ENCODE assay signal across 26 cellular contexts in the genomic region with DNA sequence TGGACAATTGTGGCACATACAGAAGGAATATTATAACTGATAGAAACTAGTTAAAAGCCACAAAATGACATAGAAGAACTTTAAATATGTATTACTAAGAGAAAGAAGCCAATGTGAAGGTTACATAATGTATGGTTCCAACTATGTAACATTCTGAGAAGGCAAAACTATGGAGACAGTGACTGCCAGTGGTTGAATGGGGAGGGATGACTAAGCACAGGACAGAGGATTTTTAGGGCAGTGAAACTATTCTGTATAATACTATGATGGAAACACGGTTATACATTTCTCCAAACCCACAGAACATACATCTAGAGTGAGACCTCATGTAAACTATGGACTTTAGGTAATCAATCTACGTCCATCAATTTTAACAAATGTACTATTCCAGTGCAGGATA. TPM values are rescaled to one million over a fixed set of nuclear protein-coding genes. Genes with fewer than 3 reads are reported as not detected.
DNase-seq lines count a peak whose midpoint lies in the region; ATAC-seq, FAIRE-seq and TF ChIP-seq lines count a peak whose summit lies in the region.
"Had no signal": no experiment of that assay in that cellular context is flagged by ENCODE, and none has a peak within 500 bp of the region (broad histone marks: within the 10 kb centered on the region; RNA-seq: fewer than 3 reads in every experiment).

No MANE protein-coding gene starts in this region.

- CTCF ChIA-PET in A549 (lab: Yijun Ruan, JAX): no interaction called here

- TF ChIP-seq RAD21 in A549 (conservative IDR thresholded peaks at IDR 0.05 in 1 of 2, IDR thresholded peaks at IDR 0.05 in 1 of 2): no peak

- 98% methylated on average over 2 of the region's 2 CpGs for WGBS in A549 (ENCODE audit: missing lambda C conversion rate)

- no peak for TF ChIP-seq CTCF in A549 (IDR thresholded peaks at IDR 0.05)
- TF ChIP-seq CTCF in fibroblast of pulmonary artery (IDR thresholded peaks at IDR 0.05; ENCODE audit: low read length, missing control alignments): no peak

- no peaks in the 10 kb centered on the region for H3K27me3 Mint-ChIP-seq in T-helper 17 cell
- H3K27me3 Mint-ChIP-seq: activated CD4-positive, alpha-beta memory T cell treated with anti-CD3 and anti-CD28 coated beads, Interleukin-2, amount 10 ng/mL, durations not matched to agents 7 days and 5 days had no signal

- no peak for TF ChIP-seq POLR2A in A549 (IDR thresholded peaks at IDR 0.05; ENCODE audit: low read length)

- H3K9me3 ChIP-seq in A549 (no peaks in the 10 kb centered on the region), T-helper 17 cell (ENCODE audit: control insufficient read depth, low read length, poor library complexity, severe bottlenecking) (no peaks in the 10 kb centered on the region)
- H3K9me3 ChIP-seq: esophagus muscularis mucosa, heart left ventricle, mucosa of descending colon, neutrophil, testis had no signal

- ATAC-seq in A549 (peak; percentile 30 to 34; a peak in 1 of 6 replicates), T-helper 17 cell (no peak), HG02678 (IDR thresholded peaks at IDR 0.05; ENCODE audit: unreplicated experiment) (no peak), GM18517 (IDR thresholded peaks at IDR 0.05; ENCODE audit: unreplicated experiment) (no peak)
- ATAC-seq: heart left ventricle, left ventricle myocardium superior, mucosa of descending colon had no signal

- H3K4me1 Mint-ChIP-seq in T-helper 17 cell: peaks cover 27% of the 10 kb centered on the region

- no peak overlapping the region for H3K27ac ChIP-seq in A549
- H3K27ac ChIP-seq: esophagus muscularis mucosa, heart left ventricle, neutrophil, testis, WERI-Rb-1 had no signal

- H3K4me3 ChIP-seq in A549 (no peak overlapping the region), fibroblast of pulmonary artery (replicated peaks; ENCODE audit: low read depth, low read length) (no peak overlapping the region)
- H3K4me3 ChIP-seq: esophagus muscularis mucosa, heart left ventricle, mucosa of descending colon, testis had no signal

- no peak for TF ChIP-seq EP300 in A549 (IDR thresholded peaks at IDR 0.05)

- H3K27ac Mint-ChIP-seq in T-helper 17 cell: peak overlapping the region; percentile 53
- H3K27ac Mint-ChIP-seq: activated CD4-positive, alpha-beta memory T cell treated with anti-CD3 and anti-CD28 coated beads, Interleukin-2, amount 10 ng/mL, durations not matched to agents 7 days and 5 days had no signal

- no peak for FAIRE-seq in A549 (lab: Jason Lieb, UNC)
- FAIRE-seq: HTR-8/SVneo had no signal

- no peak overlapping the region for H3K4me2 ChIP-seq in A549

- POLR2A ChIA-PET in A549 (lab: Yijun Ruan, JAX): no interaction called here

- H3K4me3 Mint-ChIP-seq in T-helper 17 cell: no peak overlapping the region
- H3K4me3 Mint-ChIP-seq: activated CD4-positive, alpha-beta memory T cell treated with anti-CD3 and anti-CD28 coated beads, Interleukin-2, amount 10 ng/mL, durations not matched to agents 7 days and 5 days had no signal

- peaks cover 16% of the 10 kb centered on the region for H3K36me3 Mint-ChIP-seq in T-helper 17 cell (ENCODE audit: low read depth)

- H3K4me1 ChIP-seq in A549: peaks cover 13% of the 10 kb centered on the region; the same call in 1 of the 3 replicates
- H3K4me1 ChIP-seq: testis had no signal

- DNase-seq in A549 (ENCODE audit: low read depth in 1 of 2, low spot score in 1 of 2) (no peak), EL (peak; percentile 28), T-helper 17 cell (no peak), fibroblast of pulmonary artery (ENCODE audit: low read depth) (peak; percentile 10), GM19240 (ENCODE audit: insufficient read length, low spot score) (no peak), DMS 273 (lab: John Stamatoyannopoulos, UW; ENCODE audit: unreplicated experiment) (no peak)
- DNase-seq: activated CD4-positive, alpha-beta memory T cell treated with anti-CD3 and anti-CD28 coated beads, Interleukin-2, amount 10 ng/mL, durations not matched to agents 7 days and 5 days; AML-193; amygdala; central memory CD4-positive, alpha-beta T cell; DND-41; effector CD4-positive, alpha-beta T cell; heart left ventricle; Kasumi-1; left ventricle myocardium superior; mucosa of descending colon; NCI-H524 treated with DMSO at 0.1 percent for 48 hours; SHP77 treated with DMSO at 0.1 percent for 48 hours; stimulated activated CD4-positive, alpha-beta T cell treated with anti-CD3 and anti-CD28 coated beads, Interleukin-12 subunit alpha, Interleukin-12 subunit beta, amount 100 ng/mL, for 4 hours; testis; WERI-Rb-1 had no signal

TF ChIP-seq in A549, 52 proteins besides CTCF, POLR2A, EP300 and RAD21:
- no peak for TF ChIP-seq PHF8 (IDR thresholded peaks at IDR 0.05; ENCODE audit: borderline replicate concordance, low read depth)
- TF ChIP-seq HOXB5 (CRISPR knock-in tag; IDR thresholded peaks at IDR 0.05): no peak
- no peak for TF ChIP-seq SMC3 (IDR thresholded peaks at IDR 0.05)
- no peak for TF ChIP-seq RARB (CRISPR knock-in tag; IDR thresholded peaks at IDR 0.05)
- no peak for TF ChIP-seq ESRRA (IDR thresholded peaks at IDR 0.05; ENCODE audit: borderline replicate concordance, low read length)
- no peak for TF ChIP-seq HOXA7 (CRISPR knock-in tag; IDR thresholded peaks at IDR 0.05)
- no peak for TF ChIP-seq POLR2AphosphoS2 (conservative IDR thresholded peaks at IDR 0.05; ENCODE audit: low read length)
- TF ChIP-seq FOXS1 (CRISPR knock-in tag; IDR thresholded peaks at IDR 0.05): no peak
- no peak for TF ChIP-seq HOXB13 (CRISPR knock-in tag; IDR thresholded peaks at IDR 0.05; ENCODE audit: low read depth)
- TF ChIP-seq, protein P1, sequence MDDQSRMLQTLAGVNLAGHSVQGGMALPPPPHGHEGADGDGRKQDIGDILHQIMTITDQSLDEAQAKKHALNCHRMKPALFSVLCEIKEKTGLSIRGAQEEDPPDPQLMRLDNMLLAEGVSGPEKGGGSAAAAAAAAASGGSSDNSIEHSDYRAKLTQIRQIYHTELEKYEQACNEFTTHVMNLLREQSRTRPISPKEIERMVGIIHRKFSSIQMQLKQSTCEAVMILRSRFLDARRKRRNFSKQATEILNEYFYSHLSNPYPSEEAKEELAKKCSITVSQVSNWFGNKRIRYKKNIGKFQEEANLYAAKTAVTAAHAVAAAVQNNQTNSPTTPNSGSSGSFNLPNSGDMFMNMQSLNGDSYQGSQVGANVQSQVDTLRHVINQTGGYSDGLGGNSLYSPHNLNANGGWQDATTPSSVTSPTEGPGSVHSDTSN (IDR thresholded peaks at IDR 0.05): no peak
- TF ChIP-seq MAZ (IDR thresholded peaks at IDR 0.05; ENCODE audit: borderline replicate concordance, low read depth, low read length): no peak
- TF ChIP-seq EHMT2 (IDR thresholded peaks at IDR 0.05; ENCODE audit: low read depth): no peak
- TF ChIP-seq MYC (IDR thresholded peaks at IDR 0.05; ENCODE audit: borderline replicate concordance, low read length): no peak
- TF ChIP-seq NFE2L2 (conservative IDR thresholded peaks at IDR 0.05; ENCODE audit: low read length): no peak
- no peak for TF ChIP-seq RFX5 (IDR thresholded peaks at IDR 0.05)
- no peak for TF ChIP-seq ZFP36 (IDR thresholded peaks at IDR 0.05; ENCODE audit: borderline replicate concordance, partially characterized antibody)
- TF ChIP-seq KDM5A (IDR thresholded peaks at IDR 0.05): no peak
- no peak for TF ChIP-seq BHLHE40 (IDR thresholded peaks at IDR 0.05; ENCODE audit: low read depth, low read length)
- no peak for TF ChIP-seq SREBF2 (IDR thresholded peaks at IDR 0.05)

RNA-seq across cellular contexts. Expression of gene SYNCRIP, which starts 22.4 kb away (rescaled TPM):
- 47.5 and 60.6 TPM in 2 replicates for polyA plus RNA-seq in A549 (2011; rRNA removed)
- polyA plus RNA-seq in A549 (2012; cell fraction: cytosol; rRNA removed): 14.7 and 15.2 TPM in 2 replicates
- polyA plus RNA-seq in A549 (2012; cell fraction: nucleus; rRNA removed): 8.4 and 18.8 TPM in 2 replicates
- polyA plus RNA-seq in A549 (2017; fragmentation: RNase III; extraction: RNeasy Plus Mini Kit Qiagen cat#74134 plus additional on column Dnase treatment): 100 to 108 TPM (median 102 TPM) in 3 replicates
- polyA minus RNA-seq in A549 (2011; rRNA and poly(A)+ RNA removed): 14.1 and 18.4 TPM in 2 replicates
- total RNA-seq in T-helper 17 cell: 10 to 100 TPM; 70.9 to 79.1 TPM

RNA-seq across cellular contexts. Expression of gene SNX14, which starts 26.6 kb away (rescaled TPM):
- polyA plus RNA-seq in A549 (2011; rRNA removed) (79.8 and 113 TPM in 2 replicates), A549 (2017; fragmentation: RNase III; extraction: RNeasy Plus Mini Kit Qiagen cat#74134 plus additional on column Dnase treatment) (46.6 to 52.6 TPM (median 47.1 TPM) in 3 replicates)
- 22.9 and 24.6 TPM in 2 replicates for polyA plus RNA-seq in A549 (2012; cell fraction: cytosol; rRNA removed)
- polyA plus RNA-seq in A549 (2012; cell fraction: nucleus; rRNA removed): 29.7 and 34.0 TPM in 2 replicates
- polyA minus RNA-seq in A549 (2011; rRNA and poly(A)+ RNA removed): 25.0 and 31.1 TPM in 2 replicates
- total RNA-seq in T-helper 17 cell: 10 to 100 TPM; 35.8 to 36.7 TPM

Comparison
In these comparisons a context has a peak if more than half of its experiments do, and no peak if none do; other contexts are left out.
1. ATAC-seq: peak in A549 (2 of 2); none in T-helper 17 cell (single experiment), HG02678 (single experiment) and GM18517 (single experiment).
2. DNase-seq: peak in EL (single experiment) and fibroblast of pulmonary artery (single experiment); none in A549 (0 of 2), T-helper 17 cell (0 of 3), GM19240 (single experiment) and DMS 273 (single experiment).